Comparison of ENCODE assay signal across 18 cellular contexts in the genomic region with DNA sequence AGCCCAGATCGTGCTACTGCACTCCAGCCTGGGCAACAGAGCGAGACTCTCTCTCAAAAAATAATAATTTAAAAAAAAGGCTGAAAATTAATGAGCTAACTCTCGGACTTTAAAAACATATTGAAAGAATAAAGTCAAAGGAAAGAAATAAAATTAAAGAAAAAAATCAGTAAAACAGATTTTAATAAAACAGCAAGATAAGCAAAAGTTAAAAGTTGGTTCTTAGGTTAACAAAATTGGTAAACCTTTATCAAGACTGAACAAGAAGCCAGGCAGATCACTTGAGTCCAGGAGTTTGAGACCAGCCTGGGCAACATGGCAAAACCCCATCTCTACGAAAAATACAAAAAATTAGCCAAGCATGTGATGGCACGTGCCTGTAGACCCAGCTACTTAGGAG. TPM values are rescaled to one million over a fixed set of nuclear protein-coding genes. Genes with fewer than 3 reads are reported as not detected.
A peak's percentile ranks its signal among the peaks of the same experiment; 100 is the strongest.
DNase-seq lines count a peak whose midpoint lies in the region; ATAC-seq and TF ChIP-seq lines count a peak whose summit lies in the region.
"Had no signal": no experiment of that assay in that cellular context is flagged by ENCODE, and none has a peak within 500 bp of the region (broad histone marks: within the 10 kb centered on the region; RNA-seq: fewer than 3 reads in every experiment).

No MANE protein-coding gene starts in this region.

- ATAC-seq in stimulated activated naive CD8-positive, alpha-beta T cell treated with anti-CD3 and anti-CD28 coated beads, Interleukin-15, amount 100 ng/mL, for 72 hours, result no peak
- ATAC-seq in left cardiac atrium, result no peak

- peaks cover 6% of the 10 kb centered on the region for H3K4me1 Mint-ChIP-seq in stimulated activated naive CD8-positive, alpha-beta T cell treated with anti-CD3 and anti-CD28 coated beads, Interleukin-15, Interleukin-2, amounts not matched to agents 100 ng/mL and 50 ng/mL, for 24 hours (ENCODE audit: low read depth)
- peaks cover 12% of the 10 kb centered on the region for H3K4me1 Mint-ChIP-seq in stimulated activated naive CD8-positive, alpha-beta T cell treated with anti-CD3 and anti-CD28 coated beads, Interleukin-15, amount 100 ng/mL, for 72 hours
- H3K4me1 Mint-ChIP-seq in activated T-helper 2 cell treated with anti-CD3 and anti-CD28 coated beads, Interferon-gamma antibody, Interleukin-2, Interleukin-4, amounts not matched to agents 10 μg/mL and 5 μg/mL and 100 μg/mL, durations not matched to agents 14 hours and 24 hours and 36 hours (ENCODE audit: low read depth), result peaks cover 3% of the 10 kb centered on the region
- no peaks in the 10 kb centered on the region for H3K4me1 Mint-ChIP-seq in nephron progenitor cell
- peaks cover 11% of the 10 kb centered on the region for H3K4me1 Mint-ChIP-seq in activated CD4-positive, alpha-beta T cell treated with anti-CD3 and anti-CD28 coated beads, Interleukin-2, amount 10 ng/mL, durations not matched to agents 24 days and 14 days

- H3K27ac Mint-ChIP-seq in stimulated activated naive CD8-positive, alpha-beta T cell treated with anti-CD3 and anti-CD28 coated beads, Interleukin-15, Interleukin-2, amounts not matched to agents 100 ng/mL and 50 ng/mL, for 24 hours, result peak overlapping the region; percentile 18
- H3K27ac Mint-ChIP-seq in stimulated activated naive CD8-positive, alpha-beta T cell treated with anti-CD3 and anti-CD28 coated beads, Interleukin-15, amount 100 ng/mL, for 72 hours, result no peak overlapping the region
- H3K27ac Mint-ChIP-seq in activated T-helper 2 cell treated with anti-CD3 and anti-CD28 coated beads, Interferon-gamma antibody, Interleukin-2, Interleukin-4, amounts not matched to agents 10 μg/mL and 5 μg/mL and 100 μg/mL, durations not matched to agents 14 hours and 24 hours and 36 hours, result peak overlapping the region; percentile 72
- H3K27ac Mint-ChIP-seq in nephron progenitor cell, result peak overlapping the region; percentile 70
- H3K27ac Mint-ChIP-seq in activated CD4-positive, alpha-beta T cell treated with anti-CD3 and anti-CD28 coated beads, Interleukin-2, amount 10 ng/mL, durations not matched to agents 24 days and 14 days, result no peak overlapping the region
- H3K27ac Mint-ChIP-seq: CD4-positive, alpha-beta T cell; HFFc6 had no signal

- H3K27me3 Mint-ChIP-seq in stimulated activated naive CD8-positive, alpha-beta T cell treated with anti-CD3 and anti-CD28 coated beads, Interleukin-15, Interleukin-2, amounts not matched to agents 100 ng/mL and 50 ng/mL, for 24 hours, result no peaks in the 10 kb centered on the region
- no peaks in the 10 kb centered on the region for H3K27me3 Mint-ChIP-seq in stimulated activated naive CD8-positive, alpha-beta T cell treated with anti-CD3 and anti-CD28 coated beads, Interleukin-15, amount 100 ng/mL, for 72 hours
- H3K27me3 Mint-ChIP-seq in activated T-helper 2 cell treated with anti-CD3 and anti-CD28 coated beads, Interferon-gamma antibody, Interleukin-2, Interleukin-4, amounts not matched to agents 10 μg/mL and 5 μg/mL and 100 μg/mL, durations not matched to agents 14 hours and 24 hours and 36 hours (ENCODE audit: low read depth), result no peaks in the 10 kb centered on the region
- no peaks in the 10 kb centered on the region for H3K27me3 Mint-ChIP-seq in nephron progenitor cell (ENCODE audit: low read depth, poor library complexity)
- no peaks in the 10 kb centered on the region for H3K27me3 Mint-ChIP-seq in activated CD4-positive, alpha-beta T cell treated with anti-CD3 and anti-CD28 coated beads, Interleukin-2, amount 10 ng/mL, durations not matched to agents 24 days and 14 days
- H3K27me3 Mint-ChIP-seq: CD4-positive, alpha-beta T cell had no signal

- H3K9me3 ChIP-seq in thyroid gland, result no peaks in the 10 kb centered on the region
- H3K9me3 ChIP-seq: BLaER1, HAP-1 had no signal

- H3K36me3 Mint-ChIP-seq in stimulated activated naive CD8-positive, alpha-beta T cell treated with anti-CD3 and anti-CD28 coated beads, Interleukin-15, Interleukin-2, amounts not matched to agents 100 ng/mL and 50 ng/mL, for 24 hours (ENCODE audit: low read depth), result peaks cover 47% of the 10 kb centered on the region
- H3K36me3 Mint-ChIP-seq in activated T-helper 2 cell treated with anti-CD3 and anti-CD28 coated beads, Interferon-gamma antibody, Interleukin-2, Interleukin-4, amounts not matched to agents 10 μg/mL and 5 μg/mL and 100 μg/mL, durations not matched to agents 14 hours and 24 hours and 36 hours (ENCODE audit: low read depth), result peaks cover 56% of the 10 kb centered on the region
- H3K36me3 Mint-ChIP-seq in nephron progenitor cell (ENCODE audit: low read depth), result peaks cover 94% of the 10 kb centered on the region
- H3K36me3 Mint-ChIP-seq in activated CD4-positive, alpha-beta T cell treated with anti-CD3 and anti-CD28 coated beads, Interleukin-2, amount 10 ng/mL, durations not matched to agents 24 days and 14 days (ENCODE audit: low read depth), result peaks cover 32% of the 10 kb centered on the region

- no peak overlapping the region for H3K4me3 ChIP-seq in thyroid gland (replicated peaks in 1 of 3)
- H3K4me3 ChIP-seq: BLaER1, HAP-1 had no signal

- no peak overlapping the region for H3K4me3 Mint-ChIP-seq in stimulated activated naive CD8-positive, alpha-beta T cell treated with anti-CD3 and anti-CD28 coated beads, Interleukin-15, Interleukin-2, amounts not matched to agents 100 ng/mL and 50 ng/mL, for 24 hours
- H3K4me3 Mint-ChIP-seq in stimulated activated naive CD8-positive, alpha-beta T cell treated with anti-CD3 and anti-CD28 coated beads, Interleukin-15, amount 100 ng/mL, for 72 hours, result no peak overlapping the region
- H3K4me3 Mint-ChIP-seq in activated T-helper 2 cell treated with anti-CD3 and anti-CD28 coated beads, Interferon-gamma antibody, Interleukin-2, Interleukin-4, amounts not matched to agents 10 μg/mL and 5 μg/mL and 100 μg/mL, durations not matched to agents 14 hours and 24 hours and 36 hours (ENCODE audit: low read depth), result no peak overlapping the region
- H3K4me3 Mint-ChIP-seq in nephron progenitor cell, result no peak overlapping the region
- no peak overlapping the region for H3K4me3 Mint-ChIP-seq in activated CD4-positive, alpha-beta T cell treated with anti-CD3 and anti-CD28 coated beads, Interleukin-2, amount 10 ng/mL, durations not matched to agents 24 days and 14 days
- H3K4me3 Mint-ChIP-seq: CD4-positive, alpha-beta T cell; HFFc6 had no signal

- 89% methylated on average over 5 of the region's 5 CpGs for WGBS in thyroid gland, 2 donors

- H3K4me1 ChIP-seq in thyroid gland, result no peaks in the 10 kb centered on the region
- H3K4me1 ChIP-seq: BLaER1, HAP-1 had no signal

- TF ChIP-seq CTCF in nephron progenitor cell (IDR thresholded peaks at IDR 0.05) (no peak), thyroid gland (IDR thresholded peaks at IDR 0.05) (no peak)

- intact Hi-C loops in activated T-helper 2 cell treated with anti-CD3 and anti-CD28 coated beads, Interferon-gamma antibody, Interleukin-2, Interleukin-4, amounts not matched to agents 10 μg/mL and 5 μg/mL and 100 μg/mL, durations not matched to agents 14 hours and 24 hours and 36 hours (cut with micrococcal nuclease), result no loop called here
- intact Hi-C loops in thyroid gland (cut with DNase I) (no loop called here), left cardiac atrium (cut with DNase I) (loop anchor here in 1 of 2 donors (10.0 kb wide), 1 partner anchor 239 kb away; a partner anchor contains a TSS)
- intact Hi-C loops in activated CD4-positive, alpha-beta T cell treated with anti-CD3 and anti-CD28 coated beads, Interleukin-2, amount 10 ng/mL, durations not matched to agents 24 days and 14 days (cut with micrococcal nuclease), result no loop called here

- no peaks in the 10 kb centered on the region for H3K27me3 ChIP-seq in thyroid gland
- H3K27me3 ChIP-seq: BLaER1 had no signal

- H3K9me3 Mint-ChIP-seq in stimulated activated naive CD8-positive, alpha-beta T cell treated with anti-CD3 and anti-CD28 coated beads, Interleukin-15, Interleukin-2, amounts not matched to agents 100 ng/mL and 50 ng/mL, for 24 hours, result no peaks in the 10 kb centered on the region
- no peaks in the 10 kb centered on the region for H3K9me3 Mint-ChIP-seq in stimulated activated naive CD8-positive, alpha-beta T cell treated with anti-CD3 and anti-CD28 coated beads, Interleukin-15, amount 100 ng/mL, for 72 hours
- no peaks in the 10 kb centered on the region for H3K9me3 Mint-ChIP-seq in activated T-helper 2 cell treated with anti-CD3 and anti-CD28 coated beads, Interferon-gamma antibody, Interleukin-2, Interleukin-4, amounts not matched to agents 10 μg/mL and 5 μg/mL and 100 μg/mL, durations not matched to agents 14 hours and 24 hours and 36 hours
- H3K9me3 Mint-ChIP-seq in nephron progenitor cell, result peaks cover 27% of the 10 kb centered on the region
- H3K9me3 Mint-ChIP-seq in activated CD4-positive, alpha-beta T cell treated with anti-CD3 and anti-CD28 coated beads, Interleukin-2, amount 10 ng/mL, durations not matched to agents 24 days and 14 days, result no peaks in the 10 kb centered on the region
- H3K9me3 Mint-ChIP-seq: CD4-positive, alpha-beta T cell; HFFc6 had no signal

- DNase-seq in stimulated activated naive CD8-positive, alpha-beta T cell treated with anti-CD3 and anti-CD28 coated beads, Interleukin-15, amount 100 ng/mL, for 72 hours, result no peak
- no peak for DNase-seq in activated T-helper 2 cell treated with anti-CD3 and anti-CD28 coated beads, Interferon-gamma antibody, Interleukin-2, Interleukin-4, amounts not matched to agents 10 μg/mL and 5 μg/mL and 100 μg/mL, durations not matched to agents 14 hours and 24 hours and 36 hours (ENCODE audit: low spot score)
- DNase-seq in nephron progenitor cell (no peak), thyroid gland (no peak), left cardiac atrium (no peak)
- no peak for DNase-seq in activated CD4-positive, alpha-beta T cell treated with anti-CD3 and anti-CD28 coated beads, Interleukin-2, amount 10 ng/mL, durations not matched to agents 24 days and 14 days
- DNase-seq: CD4-positive, alpha-beta T cell; COR-L47; GOT3; HFFc6; MM.1S; NCI-H2029 treated with DMSO at 0.1 percent for 48 hours; NCI-H69; SHP77 treated with DMSO at 0.1 percent for 48 hours had no signal

- TF ChIP-seq POLR2A in thyroid gland (IDR thresholded peaks at IDR 0.05), result no peak

- H3K36me3 ChIP-seq in thyroid gland, result peaks cover 0 to 2% of the 10 kb centered on the region in 2 donors

- H3K27ac ChIP-seq in thyroid gland, result no peak overlapping the region
- H3K27ac ChIP-seq: BLaER1, KMS-11 had no signal

RNA-seq across cellular contexts. Expression of a gene that starts 20.7 kb away (rescaled TPM):
- 42.3 and 43.1 TPM in 2 replicates for total RNA-seq in activated T-helper 2 cell treated with anti-CD3 and anti-CD28 coated beads, Interferon-gamma antibody, Interleukin-2, Interleukin-4, amounts not matched to agents 10 μg/mL and 5 μg/mL and 100 μg/mL, durations not matched to agents 14 hours and 24 hours and 36 hours
- total RNA-seq in thyroid gland (100 to 1,000 TPM in 1 of 4 donors, 10 to 100 TPM in 3; 75.5 to 125 (median 87.9) TPM), left cardiac atrium (10 to 100 TPM; 21.1 to 29.4 TPM)
- total RNA-seq in activated CD4-positive, alpha-beta T cell treated with anti-CD3 and anti-CD28 coated beads, Interleukin-2, amount 10 ng/mL, durations not matched to agents 24 days and 14 days, result 39.4 and 41.5 TPM in 2 replicates

Comparison
In these comparisons a context has a peak if more than half of its experiments do, and no peak if none do; other contexts are left out.
1. H3K27ac Mint-ChIP-seq: peak in stimulated activated naive CD8-positive, alpha-beta T cell treated with anti-CD3 and anti-CD28 coated beads, Interleukin-15, Interleukin-2, amounts not matched to agents 100 ng/mL and 50 ng/mL, for 24 hours (single experiment), activated T-helper 2 cell treated with anti-CD3 and anti-CD28 coated beads, Interferon-gamma antibody, Interleukin-2, Interleukin-4, amounts not matched to agents 10 μg/mL and 5 μg/mL and 100 μg/mL, durations not matched to agents 14 hours and 24 hours and 36 hours (single experiment) and nephron progenitor cell (single experiment); none in stimulated activated naive CD8-positive, alpha-beta T cell treated with anti-CD3 and anti-CD28 coated beads, Interleukin-15, amount 100 ng/mL, for 72 hours (0 of 2) and activated CD4-positive, alpha-beta T cell treated with anti-CD3 and anti-CD28 coated beads, Interleukin-2, amount 10 ng/mL, durations not matched to agents 24 days and 14 days (single experiment).